9 cellular contexts compared by ENCODE assay signal in the genomic region with DNA sequence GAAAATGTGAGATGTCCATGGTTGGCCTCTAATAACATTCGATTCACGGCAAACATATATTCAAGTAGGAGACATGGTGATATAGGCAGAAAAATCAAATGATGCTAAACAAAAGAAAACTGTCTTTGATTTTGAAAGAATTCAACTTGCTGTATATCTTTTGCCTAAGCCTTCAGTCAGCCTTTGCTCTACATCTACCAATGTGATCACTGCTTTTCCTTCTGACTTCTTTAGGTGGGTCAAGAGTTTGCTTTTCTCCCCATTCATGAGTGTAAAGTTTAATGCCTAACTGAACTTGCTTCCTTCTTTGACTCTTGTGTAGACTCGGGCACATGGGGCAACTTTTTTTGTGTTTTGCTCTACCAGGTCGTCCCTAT. TPM values are rescaled to one million over a fixed set of nuclear protein-coding genes. Genes with fewer than 3 reads are reported as not detected.
DNase-seq lines count a peak whose midpoint lies in the region; ATAC-seq and TF ChIP-seq lines count a peak whose summit lies in the region.
"Had no signal": no experiment of that assay in that cellular context is flagged by ENCODE, and none has a peak within 500 bp of the region (broad histone marks: within the 10 kb centered on the region; RNA-seq: fewer than 3 reads in every experiment).

No MANE protein-coding gene starts in this region.

- peaks cover 20% of the 10 kb centered on the region for H3K36me3 Mint-ChIP-seq in activated T-helper 1 cell treated with anti-CD3 and anti-CD28 coated beads, Interleukin-12 subunit alpha, Interleukin-12 subunit beta, Interleukin-2, Interleukin-4 antibody, amounts not matched to agents 30 ng/mL and 10 ng/mL and 1 ng/mL, durations not matched to agents 14 hours and 24 hours and 36 hours (ENCODE audit: low read depth)

- no peak overlapping the region for H3K4me3 Mint-ChIP-seq in activated T-helper 1 cell treated with anti-CD3 and anti-CD28 coated beads, Interleukin-12 subunit alpha, Interleukin-12 subunit beta, Interleukin-2, Interleukin-4 antibody, amounts not matched to agents 30 ng/mL and 10 ng/mL and 1 ng/mL, durations not matched to agents 14 hours and 24 hours and 36 hours

- no peak overlapping the region for H3K27ac Mint-ChIP-seq in activated T-helper 1 cell treated with anti-CD3 and anti-CD28 coated beads, Interleukin-12 subunit alpha, Interleukin-12 subunit beta, Interleukin-2, Interleukin-4 antibody, amounts not matched to agents 30 ng/mL and 10 ng/mL and 1 ng/mL, durations not matched to agents 14 hours and 24 hours and 36 hours
- H3K27ac Mint-ChIP-seq: natural killer cell treated with Interleukin-12 subunit alpha and Interleukin-12 subunit beta and Interleukin-15 and Interleukin-18, amount 100 ng/mL, for 72 hours had no signal

- H2AFZ ChIP-seq in parathyroid adenoma = peak overlapping the region; percentile 91

- ATAC-seq in HG03354 (IDR thresholded peaks at IDR 0.05; ENCODE audit: poor library complexity, severe bottlenecking, unreplicated experiment) = peak; percentile 6

- H3K4me1 Mint-ChIP-seq in activated T-helper 1 cell treated with anti-CD3 and anti-CD28 coated beads, Interleukin-12 subunit alpha, Interleukin-12 subunit beta, Interleukin-2, Interleukin-4 antibody, amounts not matched to agents 30 ng/mL and 10 ng/mL and 1 ng/mL, durations not matched to agents 14 hours and 24 hours and 36 hours (ENCODE audit: low read depth) = peaks cover 18% of the 10 kb centered on the region

- H3K27ac ChIP-seq in dorsolateral prefrontal cortex = peak overlapping the region in 44 of 59 donors; percentile 25 to 92 (median 80)
- peak overlapping the region; percentile 63 for H3K27ac ChIP-seq in parathyroid adenoma

- no peaks in the 10 kb centered on the region for H3K27me3 Mint-ChIP-seq in activated T-helper 1 cell treated with anti-CD3 and anti-CD28 coated beads, Interleukin-12 subunit alpha, Interleukin-12 subunit beta, Interleukin-2, Interleukin-4 antibody, amounts not matched to agents 30 ng/mL and 10 ng/mL and 1 ng/mL, durations not matched to agents 14 hours and 24 hours and 36 hours (ENCODE audit: insufficient read depth)
- H3K27me3 Mint-ChIP-seq: natural killer cell treated with Interleukin-12 subunit alpha and Interleukin-12 subunit beta and Interleukin-15 and Interleukin-18, amount 100 ng/mL, for 72 hours had no signal

- TF ChIP-seq CTCF in GM12865 (IDR thresholded peaks at IDR 0.05; ENCODE audit: insufficient read depth, low read depth, low read length, missing control alignments) (no peak), dorsolateral prefrontal cortex (IDR thresholded peaks at IDR 0.05 in 54 of 56, conservative IDR thresholded peaks at IDR 0.05 in 2 of 56; ENCODE audit: low read depth in 1 of 56, partially characterized antibody in 56 of 56) (no peak), parathyroid adenoma (IDR thresholded peaks at IDR 0.05) (no peak)

- intact Hi-C loops in dorsolateral prefrontal cortex (cut with DNase I) = no loop called here
- intact Hi-C loops in posterior vena cava (cut with DNase I) = no loop called here
- intact Hi-C loops in activated T-helper 1 cell treated with anti-CD3 and anti-CD28 coated beads, Interleukin-12 subunit alpha, Interleukin-12 subunit beta, Interleukin-2, Interleukin-4 antibody, amounts not matched to agents 30 ng/mL and 10 ng/mL and 1 ng/mL, durations not matched to agents 14 hours and 24 hours and 36 hours (cut with micrococcal nuclease) = loop anchor here (1.0 to 10.0 kb wide), 4 partner anchors 24 to 921 kb away; partner anchors contain the start of genes COX15, CUTC and SLF2

- peaks cover 8% of the 10 kb centered on the region for H3K79me2 ChIP-seq in parathyroid adenoma

- DNase-seq in GM12865 (ENCODE audit: low read depth) (no peak), dorsolateral prefrontal cortex (no peak), NCI-H748 (lab: John Stamatoyannopoulos, UW; ENCODE audit: unreplicated experiment) (no peak), HuH-7 (ENCODE audit: low spot score) (no peak), posterior vena cava (ENCODE audit: low spot score) (no peak)
- DNase-seq in activated T-helper 1 cell treated with anti-CD3 and anti-CD28 coated beads, Interleukin-12 subunit alpha, Interleukin-12 subunit beta, Interleukin-2, Interleukin-4 antibody, amounts not matched to agents 30 ng/mL and 10 ng/mL and 1 ng/mL, durations not matched to agents 14 hours and 24 hours and 36 hours (ENCODE audit: low spot score) = no peak

- H3K4me3 ChIP-seq in GM12865 (ENCODE audit: low read depth, low read length) (peak overlapping the region; percentile 40), dorsolateral prefrontal cortex (peak overlapping the region; percentile 61 to 96 (median 84)), parathyroid adenoma (ENCODE audit: low read depth, low read length) (peak overlapping the region; percentile 71)

- H3K4me2 ChIP-seq in parathyroid adenoma (ENCODE audit: low read length) = peak overlapping the region; percentile 28

- H3K9me3 Mint-ChIP-seq in activated T-helper 1 cell treated with anti-CD3 and anti-CD28 coated beads, Interleukin-12 subunit alpha, Interleukin-12 subunit beta, Interleukin-2, Interleukin-4 antibody, amounts not matched to agents 30 ng/mL and 10 ng/mL and 1 ng/mL, durations not matched to agents 14 hours and 24 hours and 36 hours = no peaks in the 10 kb centered on the region
- H3K9me3 Mint-ChIP-seq: natural killer cell treated with Interleukin-12 subunit alpha and Interleukin-12 subunit beta and Interleukin-15 and Interleukin-18, amount 100 ng/mL, for 72 hours had no signal

- H3K4me1 ChIP-seq in parathyroid adenoma = peaks cover 8% of the 10 kb centered on the region

- no peaks in the 10 kb centered on the region for H3K9me3 ChIP-seq in parathyroid adenoma (ENCODE audit: control insufficient read depth, low read length)

- H3K36me3 ChIP-seq in parathyroid adenoma (ENCODE audit: control insufficient read depth, insufficient read depth, low read length) = no peaks in the 10 kb centered on the region

- H3K9ac ChIP-seq in parathyroid adenoma = no peak overlapping the region

- no peaks in the 10 kb centered on the region for H3K27me3 ChIP-seq in dorsolateral prefrontal cortex
- H3K27me3 ChIP-seq in parathyroid adenoma (ENCODE audit: control insufficient read depth, insufficient read depth, low read length) = no peaks in the 10 kb centered on the region

RNA-seq across cellular contexts. Expression of gene HIF1AN, which starts 0.4 kb away (rescaled TPM):
- 10 to 100 TPM; 35.0 to 59.4 (median 48.3) TPM for total RNA-seq in dorsolateral prefrontal cortex
- total RNA-seq in posterior vena cava = 10 to 100 TPM; 30.8 to 40.0 TPM
- 46.5 and 54.1 TPM in 2 replicates for total RNA-seq in activated T-helper 1 cell treated with anti-CD3 and anti-CD28 coated beads, Interleukin-12 subunit alpha, Interleukin-12 subunit beta, Interleukin-2, Interleukin-4 antibody, amounts not matched to agents 30 ng/mL and 10 ng/mL and 1 ng/mL, durations not matched to agents 14 hours and 24 hours and 36 hours

RNA-seq across cellular contexts. Expression of gene NDUFB8, which starts 5.7 kb away (rescaled TPM):
- total RNA-seq in dorsolateral prefrontal cortex = 100 to 1,000 TPM; 219 to 414 (median 337) TPM
- 100 to 1,000 TPM; 139 to 152 TPM for total RNA-seq in posterior vena cava
- total RNA-seq in activated T-helper 1 cell treated with anti-CD3 and anti-CD28 coated beads, Interleukin-12 subunit alpha, Interleukin-12 subunit beta, Interleukin-2, Interleukin-4 antibody, amounts not matched to agents 30 ng/mL and 10 ng/mL and 1 ng/mL, durations not matched to agents 14 hours and 24 hours and 36 hours = 292 and 304 TPM in 2 replicates

RNA-seq across cellular contexts. Expression of gene SEC31B, which starts 15.7 kb away (rescaled TPM):
- 10 to 100 TPM; 20.7 to 67.7 (median 39.6) TPM for total RNA-seq in dorsolateral prefrontal cortex
- 1 to 10 TPM; 7.0 to 9.5 TPM for total RNA-seq in posterior vena cava
- total RNA-seq in activated T-helper 1 cell treated with anti-CD3 and anti-CD28 coated beads, Interleukin-12 subunit alpha, Interleukin-12 subunit beta, Interleukin-2, Interleukin-4 antibody, amounts not matched to agents 30 ng/mL and 10 ng/mL and 1 ng/mL, durations not matched to agents 14 hours and 24 hours and 36 hours = 42.3 and 50.5 TPM in 2 replicates
